9 cellular contexts compared by ENCODE assay signal in genomic region chr16:17273142-17273561, GRCh38.
DNase-seq lines count a peak whose midpoint lies in the region; ATAC-seq and TF ChIP-seq lines count a peak whose summit lies in the region.
"Had no signal": no experiment of that assay in that cellular context is flagged by ENCODE, and none has a peak within 500 bp of the region (broad histone marks: within the 10 kb centered on the region; RNA-seq: fewer than 3 reads in every experiment).

No MANE protein-coding gene starts in this region.

- no peak for TF ChIP-seq POLR2A in spleen (IDR thresholded peaks at IDR 0.05)

- WGBS in spleen, 5 donors: 61 to 74% (median 71%) methylated on average over 4 of the region's 4 CpGs

- TF ChIP-seq CTCF in GM12865 (IDR thresholded peaks at IDR 0.05; ENCODE audit: insufficient read depth, low read depth, low read length, missing control alignments) (no peak), spleen (IDR thresholded peaks at IDR 0.05 in 8 of 11, conservative IDR thresholded peaks at IDR 0.05 in 3 of 11) (no peak)

- no peaks in the 10 kb centered on the region for H3K9me3 ChIP-seq in spleen

- no peak overlapping the region for H3K4me3 ChIP-seq in GM12865 (ENCODE audit: low read depth, low read length)
- no peak overlapping the region for H3K4me3 ChIP-seq in spleen

- no peak overlapping the region for H3K27ac ChIP-seq in spleen

- peak; percentile 24 for DNase-seq in GM12865 (ENCODE audit: low read depth)
- peak; percentile 21 to 25 for DNase-seq in stimulated activated CD4-positive, alpha-beta T cell treated with anti-CD3 and anti-CD28 coated beads, Interleukin-2, amount 100 ng/mL, for 48 hours
- no peak for DNase-seq in NCI-H2196 (lab: John Stamatoyannopoulos, UW; ENCODE audit: unreplicated experiment)
- no peak for DNase-seq in germinal center (ENCODE audit: low spot score)
- no peak for DNase-seq in NCI-H524 treated with DMSO at 0.1 percent for 48 hours (lab: John Stamatoyannopoulos, UW)
- DNase-seq in spleen: no peak
- DNase-seq: left cardiac atrium had no signal

- peak; percentile 79 for ATAC-seq in SK-N-SH treated with all-trans-retinoic acid at 6 μM for 48 hours
- ATAC-seq in esophagus mucosa: peak; percentile 73

- H3K4me1 ChIP-seq in spleen: peaks cover 0 to 54% (median 9%) of the 10 kb centered on the region in 6 donors

- H3K27me3 ChIP-seq in spleen (replicated peaks in 1 of 7): no peaks in the 10 kb centered on the region

- no peaks in the 10 kb centered on the region for H3K36me3 ChIP-seq in spleen

- intact Hi-C loops in spleen (cut with DNase I; ENCODE audit: low total_unique reads): no loop called here

TF ChIP-seq in SK-N-SH treated with all-trans-retinoic acid at 6 μM for 48 hours, 23 proteins besides CTCF, POLR2A, EP300 and RAD21:
- TF ChIP-seq, protein P1, sequence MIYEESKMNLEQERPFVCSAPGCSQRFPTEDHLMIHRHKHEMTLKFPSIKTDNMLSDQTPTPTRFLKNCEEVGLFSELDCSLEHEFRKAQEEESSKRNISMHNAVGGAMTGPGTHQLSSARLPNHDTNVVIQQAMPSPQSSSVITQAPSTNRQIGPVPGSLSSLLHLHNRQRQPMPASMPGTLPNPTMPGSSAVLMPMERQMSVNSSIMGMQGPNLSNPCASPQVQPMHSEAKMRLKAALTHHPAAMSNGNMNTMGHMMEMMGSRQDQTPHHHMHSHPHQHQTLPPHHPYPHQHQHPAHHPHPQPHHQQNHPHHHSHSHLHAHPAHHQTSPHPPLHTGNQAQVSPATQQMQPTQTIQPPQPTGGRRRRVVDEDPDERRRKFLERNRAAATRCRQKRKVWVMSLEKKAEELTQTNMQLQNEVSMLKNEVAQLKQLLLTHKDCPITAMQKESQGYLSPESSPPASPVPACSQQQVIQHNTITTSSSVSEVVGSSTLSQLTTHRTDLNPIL (CRISPR knock-in tag; IDR thresholded peaks at IDR 0.05; ENCODE audit: low read depth): no peak
- no peak for TF ChIP-seq POU6F1 (CRISPR knock-in tag; IDR thresholded peaks at IDR 0.05; ENCODE audit: borderline replicate concordance, low read depth)
- no peak for TF ChIP-seq ESRRG (CRISPR knock-in tag; IDR thresholded peaks at IDR 0.05)
- TF ChIP-seq PPARA (CRISPR knock-in tag; IDR thresholded peaks at IDR 0.05; ENCODE audit: borderline replicate concordance): no peak
- no peak for TF ChIP-seq BACH2 (CRISPR knock-in tag; IDR thresholded peaks at IDR 0.05; ENCODE audit: borderline replicate concordance)
- no peak for TF ChIP-seq ZFP3 (CRISPR knock-in tag; IDR thresholded peaks at IDR 0.05)
- TF ChIP-seq TSHZ2 (CRISPR knock-in tag; IDR thresholded peaks at IDR 0.05): no peak
- TF ChIP-seq CSDC2 (CRISPR knock-in tag; IDR thresholded peaks at IDR 0.05): no peak

Comparison
In these comparisons a context has a peak if more than half of its experiments do, and no peak if none do; other contexts are left out.
1. DNase-seq: peak in GM12865 (single experiment) and stimulated activated CD4-positive, alpha-beta T cell treated with anti-CD3 and anti-CD28 coated beads, Interleukin-2, amount 100 ng/mL, for 48 hours (2 of 2); none in NCI-H2196 (single experiment), germinal center (single experiment), NCI-H524 treated with DMSO at 0.1 percent for 48 hours (single experiment) and spleen (single experiment).